Comparison of ENCODE assay signal across 25 cellular contexts in the genomic region with DNA sequence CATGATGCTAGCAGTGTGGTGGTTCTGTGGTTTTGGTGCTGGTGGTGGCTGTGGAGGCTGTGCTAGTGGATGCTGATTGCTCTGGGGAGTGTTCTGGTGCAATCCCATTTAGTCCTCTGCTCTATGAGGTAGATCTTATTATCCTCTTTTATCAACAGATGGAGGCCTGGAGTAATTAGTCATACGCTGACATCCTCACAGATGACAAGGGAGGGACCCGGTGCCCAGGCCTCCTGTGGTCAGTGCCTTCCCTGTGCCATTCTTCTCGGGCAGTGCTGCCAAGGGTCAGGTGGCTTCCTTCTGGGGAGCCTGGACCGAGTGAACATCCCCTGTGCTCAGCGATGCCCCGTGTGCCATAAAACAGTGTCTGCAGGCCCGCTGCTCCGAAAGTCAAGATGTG.
DNase-seq lines count a peak whose midpoint lies in the region; ATAC-seq and TF ChIP-seq lines count a peak whose summit lies in the region.
"Had no signal": no experiment of that assay in that cellular context is flagged by ENCODE, and none has a peak within 500 bp of the region (broad histone marks: within the 10 kb centered on the region; RNA-seq: fewer than 3 reads in every experiment).

No MANE protein-coding gene starts in this region.

- H2AFZ ChIP-seq in mesenchymal stem cell (ENCODE audit: low read depth, low read length): no peak overlapping the region

- no peak overlapping the region for H3K4me3 ChIP-seq in astrocyte of the spinal cord (ENCODE audit: low read depth, low read length)
- no peak overlapping the region for H3K4me3 ChIP-seq in mesenchymal stem cell (ENCODE audit: insufficient read depth in 1 of 2, low read depth in 1 of 2, low read length in 2 of 2)
- H3K4me3 ChIP-seq in lower leg skin (ENCODE audit: low read depth, poor library complexity, severe bottlenecking): no peak overlapping the region
- H3K4me3 ChIP-seq: heart right ventricle, pancreas had no signal

- H3K18ac ChIP-seq in mesenchymal stem cell (ENCODE audit: low read depth in 1 of 2, low read length in 2 of 2): peak overlapping the region in 1 of 2 experiments; percentile 22

- no peak overlapping the region for H4K8ac ChIP-seq in mesenchymal stem cell (ENCODE audit: low read length)

- H3K4me2 ChIP-seq in mesenchymal stem cell (ENCODE audit: low read length, poor library complexity, severe bottlenecking): peak overlapping the region; percentile 1

- no peak overlapping the region for H2BK5ac ChIP-seq in mesenchymal stem cell (ENCODE audit: low read depth, low read length, poor library complexity, severe bottlenecking)

- TF ChIP-seq POLR2A in lower leg skin (IDR thresholded peaks at IDR 0.05): no peak

- H3K9ac ChIP-seq in mesenchymal stem cell (ENCODE audit: low read length): no peak overlapping the region

- WGBS in mesenchymal stem cell: 83% methylated on average over 8 of the region's 8 CpGs
- WGBS in lower leg skin, 2 donors: 84 to 93% methylated on average over 8 of the region's 8 CpGs

- H3K9me3 ChIP-seq in mesenchymal stem cell (ENCODE audit: control insufficient read depth, low read length): no peaks in the 10 kb centered on the region
- H3K9me3 ChIP-seq: Caco-2, heart right ventricle, pancreas had no signal

- no peak overlapping the region for H4K91ac ChIP-seq in mesenchymal stem cell (ENCODE audit: low read length)

- peak; percentile 10 for TF ChIP-seq CTCF in astrocyte of the spinal cord (IDR thresholded peaks at IDR 0.05; ENCODE audit: low read depth, low read length)
- TF ChIP-seq CTCF in lower leg skin (IDR thresholded peaks at IDR 0.05): no peak

- no peak overlapping the region for H3K4ac ChIP-seq in mesenchymal stem cell (ENCODE audit: low read depth in 1 of 2, low read length in 2 of 2)

- in situ Hi-C loops in G401 (cut with HindIII; ENCODE audit: low sequenced_read_pairs) (no loop called here), astrocyte of the spinal cord (cut with HindIII; ENCODE audit: low sequenced_read_pairs) (no loop called here)

- H3K23ac ChIP-seq in mesenchymal stem cell (ENCODE audit: low read length in 2 of 2): no peak overlapping the region

- H3K27me3 ChIP-seq in mesenchymal stem cell (ENCODE audit: control insufficient read depth in 1 of 2, insufficient read depth in 1 of 2, low read length in 2 of 2): no peaks in the 10 kb centered on the region
- H3K27me3 ChIP-seq: heart right ventricle, pancreas had no signal

- peak overlapping the region; percentile 27 for H2AK5ac ChIP-seq in mesenchymal stem cell (ENCODE audit: low read length, severe bottlenecking)

- DNase-seq in G401 (ENCODE audit: low spot score) (peak; percentile 96), NCI-H69 (lab: John Stamatoyannopoulos, UW) (peak; percentile 39), astrocyte of the spinal cord (ENCODE audit: low read depth, low spot score) (no peak), mesenchymal stem cell (no peak), lower leg skin (ENCODE audit: low spot score in 2 of 2) (no peak)
- DNase-seq in activated CD8-positive, alpha-beta memory T cell treated with anti-CD3 and anti-CD28 coated beads, Interleukin-2, amount 50 U/mL, for 48 hours: no peak
- DNase-seq: activated CD4-positive, alpha-beta T cell treated with anti-CD3 and anti-CD28 coated beads for 36 hours; activated CD8-positive, alpha-beta memory T cell treated with anti-CD3 and anti-CD28 coated beads for 24 hours; activated gamma-delta T cell treated with Interleukin-2 at 50 U/mL for 16 hours; activated naive CD8-positive, alpha-beta T cell treated with anti-CD3 and anti-CD28 coated beads, Interleukin-2, amount 50 U/mL, for 24 hours; activated T-cell treated with anti-CD3 and anti-CD28 coated beads, Interleukin-2, amount 50 U/mL, for 1 hour; Caco-2; cortex of kidney; DMS79; effector memory CD8-positive, alpha-beta T cell; erythroblast; heart right ventricle; Karpas-422; NCI-H1694; retina; small intestine; stimulated activated CD4-positive, alpha-beta T cell treated with anti-CD3 and anti-CD28 coated beads, Interleukin-2, amount 100 ng/mL, for 24 hours had no signal

- H3K79me1 ChIP-seq in mesenchymal stem cell (replicated peaks; ENCODE audit: low read length, poor library complexity, severe bottlenecking): peaks cover 36% of the 10 kb centered on the region

- no peak overlapping the region for H2BK120ac ChIP-seq in mesenchymal stem cell (ENCODE audit: low read depth, low read length)

- peak overlapping the region in 1 of 2 experiments; percentile 47 for H3K14ac ChIP-seq in mesenchymal stem cell (ENCODE audit: low read length in 2 of 2)

- H2BK12ac ChIP-seq in mesenchymal stem cell (ENCODE audit: low read length in 2 of 2): peak overlapping the region in 1 of 2 experiments; percentile 31

- ATAC-seq in GM19463 (IDR thresholded peaks at IDR 0.05; ENCODE audit: unreplicated experiment) (no peak), HG02885 (IDR thresholded peaks at IDR 0.05; ENCODE audit: poor library complexity, unreplicated experiment) (no peak)
- ATAC-seq: activated CD4-positive, alpha-beta T cell treated with anti-CD3 and anti-CD28 coated beads for 36 hours; activated naive CD8-positive, alpha-beta T cell treated with anti-CD3 and anti-CD28 coated beads, Interleukin-2, amount 50 U/mL, for 24 hours; effector memory CD8-positive, alpha-beta T cell; heart right ventricle; pancreas had no signal

- no peak overlapping the region for H2BK15ac ChIP-seq in mesenchymal stem cell (ENCODE audit: low read depth, poor library complexity, severe bottlenecking)

- H3K36me3 ChIP-seq in mesenchymal stem cell (ENCODE audit: control insufficient read depth in 1 of 2, insufficient read depth in 2 of 2, low read depth in 1 of 2, low read length in 2 of 2): peaks cover 47 to 79% of the 10 kb centered on the region in 2 experiments
- H3K36me3 ChIP-seq: pancreas had no signal

- intact Hi-C loops in lower leg skin (cut with DNase I; ENCODE audit: low total_unique reads): no loop called here

- H3K27ac ChIP-seq in mesenchymal stem cell (ENCODE audit: low read length, poor library complexity, severe bottlenecking): peak overlapping the region; percentile 56
- H3K27ac ChIP-seq: heart right ventricle, pancreas had no signal

- peaks cover 20% of the 10 kb centered on the region for H3K4me1 ChIP-seq in mesenchymal stem cell (ENCODE audit: control insufficient read depth, insufficient read depth, low read depth, low read length)
- H3K4me1 ChIP-seq: pancreas had no signal

Comparison
In these comparisons a context has a peak if more than half of its experiments do, and no peak if none do; other contexts are left out.
1. DNase-seq: peak in G401 (single experiment) and NCI-H69 (single experiment); none in astrocyte of the spinal cord (single experiment), mesenchymal stem cell (single experiment), lower leg skin (0 of 2) and activated CD8-positive, alpha-beta memory T cell treated with anti-CD3 and anti-CD28 coated beads, Interleukin-2, amount 50 U/mL, for 48 hours (single experiment).